In genomic region chr11:45078236-45079074, GRCh38 we compare ENCODE assay signal across 10 cellular contexts.
DNase-seq lines count a peak whose midpoint lies in the region; TF ChIP-seq lines count a peak whose summit lies in the region.
"Had no signal": no experiment of that assay in that cellular context is flagged by ENCODE, and none has a peak within 500 bp of the region (broad histone marks: within the 10 kb centered on the region; RNA-seq: fewer than 3 reads in every experiment).

No MANE protein-coding gene starts in this region.

- H3K27me3 Mint-ChIP-seq in CD8-positive, alpha-beta memory T cell: no peaks in the 10 kb centered on the region
- no peaks in the 10 kb centered on the region for H3K27me3 Mint-ChIP-seq in glutamatergic neuron (ENCODE audit: unreplicated experiment)
- H3K27me3 Mint-ChIP-seq: activated CD4-positive, alpha-beta memory T cell treated with anti-CD3 and anti-CD28 coated beads, Interleukin-2, amount 10 ng/mL, durations not matched to agents 7 days and 5 days had no signal

- H3K27ac ChIP-seq in CD8-positive, alpha-beta memory T cell (ENCODE audit: low read depth, low read length): no peak overlapping the region
- no peak overlapping the region for H3K27ac ChIP-seq in trophoblast cell (ENCODE audit: low read depth, low read length)
- no peak overlapping the region for H3K27ac ChIP-seq in adrenal gland

- intact Hi-C loops in adrenal gland (cut with DNase I): no loop called here

- TF ChIP-seq POLR2A in adrenal gland (IDR thresholded peaks at IDR 0.05): no peak

- no peak overlapping the region for H3K14ac ChIP-seq in trophoblast cell (ENCODE audit: low read length)

- no peaks in the 10 kb centered on the region for H3F3A ChIP-seq in Loucy (ENCODE audit: low read depth)

- H4K8ac ChIP-seq in trophoblast cell (ENCODE audit: low read depth, low read length): no peak overlapping the region

- H3K18ac ChIP-seq in trophoblast cell (ENCODE audit: low read length): no peak overlapping the region

- H3K4me1 Mint-ChIP-seq in CD8-positive, alpha-beta memory T cell: peaks cover 52 to 60% (median 58%) of the 10 kb centered on the region in 3 donors
- peaks cover 18% of the 10 kb centered on the region for H3K4me1 Mint-ChIP-seq in glutamatergic neuron (ENCODE audit: low read depth, unreplicated experiment)

- no peaks in the 10 kb centered on the region for H3K9me2 ChIP-seq in Loucy (replicated peaks; ENCODE audit: low read depth, low read length)

- DNase-seq in CD8-positive, alpha-beta memory T cell: no peak
- peak; percentile 30 for DNase-seq in fibroblast of mammary gland (ENCODE audit: low read depth)
- DNase-seq in trophoblast cell: no peak
- DNase-seq in NCI-H1417 treated with DMSO at 0.1 percent for 48 hours (lab: John Stamatoyannopoulos, UW): no peak
- no peak for DNase-seq in glutamatergic neuron
- no peak for DNase-seq in adrenal gland
- DNase-seq: activated CD4-positive, alpha-beta memory T cell treated with anti-CD3 and anti-CD28 coated beads, Interleukin-2, amount 10 ng/mL, durations not matched to agents 7 days and 5 days; DMS79 treated with DMSO at 0.1 percent for 48 hours; effector CD4-positive, alpha-beta T cell had no signal

- H3K9ac ChIP-seq in Loucy (ENCODE audit: low read depth, low read length, poor library complexity, severe bottlenecking) (no peak overlapping the region), trophoblast cell (ENCODE audit: low read length) (no peak overlapping the region)

- H3K27me3 ChIP-seq in CD8-positive, alpha-beta memory T cell (ENCODE audit: insufficient read depth, low read length, poor library complexity, severe bottlenecking): no peaks in the 10 kb centered on the region
- H3K27me3 ChIP-seq in Loucy (ENCODE audit: insufficient read depth, low read length, poor library complexity, severe bottlenecking) (no peaks in the 10 kb centered on the region), trophoblast cell (ENCODE audit: insufficient read depth, low read length) (no peaks in the 10 kb centered on the region), adrenal gland (no peaks in the 10 kb centered on the region)

- H2AK5ac ChIP-seq in trophoblast cell (ENCODE audit: low read length): no peak overlapping the region

- no peak overlapping the region for H2BK12ac ChIP-seq in trophoblast cell (ENCODE audit: low read length)

- H4K20me1 ChIP-seq in Loucy (ENCODE audit: insufficient read depth, low read length, poor library complexity, severe bottlenecking): no peaks in the 10 kb centered on the region

- H3K9me3 Mint-ChIP-seq in CD8-positive, alpha-beta memory T cell: no peaks in the 10 kb centered on the region
- H3K9me3 Mint-ChIP-seq in glutamatergic neuron (ENCODE audit: unreplicated experiment): peaks cover 3% of the 10 kb centered on the region
- H3K9me3 Mint-ChIP-seq: activated CD4-positive, alpha-beta memory T cell treated with anti-CD3 and anti-CD28 coated beads, Interleukin-2, amount 10 ng/mL, durations not matched to agents 7 days and 5 days had no signal

- peaks cover 2% of the 10 kb centered on the region for H3K79me1 ChIP-seq in trophoblast cell (ENCODE audit: low read length)

- H4K91ac ChIP-seq in trophoblast cell (ENCODE audit: low read depth, low read length): no peak overlapping the region

- peak overlapping the region in 7 of 8 donors; percentile 56 to 96 (median 94) for H3K27ac Mint-ChIP-seq in CD8-positive, alpha-beta memory T cell
- H3K27ac Mint-ChIP-seq in glutamatergic neuron (ENCODE audit: unreplicated experiment): no peak overlapping the region

- H3K9me3 ChIP-seq in CD8-positive, alpha-beta memory T cell (ENCODE audit: low read length): no peaks in the 10 kb centered on the region
- H3K9me3 ChIP-seq in Loucy (ENCODE audit: insufficient read depth, low read depth, low read length): no peaks in the 10 kb centered on the region
- no peaks in the 10 kb centered on the region for H3K9me3 ChIP-seq in trophoblast cell (ENCODE audit: insufficient read depth, low read depth, low read length)
- H3K9me3 ChIP-seq in adrenal gland (replicated peaks in 1 of 3): no peaks in the 10 kb centered on the region

- CTCF ChIA-PET in CD8-positive, alpha-beta memory T cell (lab: Charles Lee): interaction anchor here (2.4 to 4.6 kb wide), 3 partner anchors 11 to 142 kb away, joined by 7 to 37 read pairs (median 25); no protein-coding TSS in a partner anchor

- TF ChIP-seq CTCF in Loucy (conservative IDR thresholded peaks at IDR 0.05; ENCODE audit: low read length) (no peak), fibroblast of mammary gland (conservative IDR thresholded peaks at IDR 0.05; ENCODE audit: control insufficient read depth, insufficient read depth, low read depth, low read length) (no peak), glutamatergic neuron (IDR thresholded peaks at IDR 0.05; ENCODE audit: partially characterized antibody, unreplicated experiment) (no peak), adrenal gland (IDR thresholded peaks at IDR 0.05) (no peak)

- H2AFZ ChIP-seq in Loucy (ENCODE audit: low read length): no peak overlapping the region
- H2AFZ ChIP-seq in trophoblast cell (ENCODE audit: insufficient read depth, low read length, poor library complexity): no peak overlapping the region

- H3K36me3 Mint-ChIP-seq in CD8-positive, alpha-beta memory T cell: peaks cover 0 to 5% (median 0%) of the 10 kb centered on the region in 3 donors
- H3K36me3 Mint-ChIP-seq in glutamatergic neuron (ENCODE audit: unreplicated experiment): peaks cover 13% of the 10 kb centered on the region

- peak overlapping the region in 5 of 7 donors; percentile 20 to 78 (median 73) for H3K4me3 Mint-ChIP-seq in CD8-positive, alpha-beta memory T cell
- no peak overlapping the region for H3K4me3 Mint-ChIP-seq in glutamatergic neuron (ENCODE audit: unreplicated experiment)
- H3K4me3 Mint-ChIP-seq: activated CD4-positive, alpha-beta memory T cell treated with anti-CD3 and anti-CD28 coated beads, Interleukin-2, amount 10 ng/mL, durations not matched to agents 7 days and 5 days had no signal

- WGBS in trophoblast cell (ENCODE audit: extremely low coverage, insufficient coverage, insufficient read length): no CpG with 5 or more reads among the region's 16 CpGs
- 65 to 82% (median 75%) methylated on average over 11 to 16 of the region's 16 CpGs for WGBS in adrenal gland, 4 donors

- H3K4ac ChIP-seq in trophoblast cell (ENCODE audit: low read depth, low read length): no peak overlapping the region

- H3K36me3 ChIP-seq in CD8-positive, alpha-beta memory T cell (ENCODE audit: insufficient read depth, low read length): no peaks in the 10 kb centered on the region
- H3K36me3 ChIP-seq in Loucy (ENCODE audit: insufficient read depth, low read length) (no peaks in the 10 kb centered on the region), trophoblast cell (ENCODE audit: control insufficient read depth in 1 of 2, insufficient read depth in 2 of 2, low read length in 2 of 2) (no peaks in the 10 kb centered on the region), adrenal gland (replicated peaks in 1 of 2) (no peaks in the 10 kb centered on the region)

- H4K12ac ChIP-seq in trophoblast cell (ENCODE audit: low read depth, low read length): no peak overlapping the region

- H3K4me2 ChIP-seq in Loucy (ENCODE audit: low read depth, low read length, poor library complexity, severe bottlenecking): peak overlapping the region; percentile 66
- peak overlapping the region; percentile 0 for H3K4me2 ChIP-seq in trophoblast cell (ENCODE audit: low read length)

- POLR2A ChIA-PET in CD8-positive, alpha-beta memory T cell (lab: Charles Lee): interaction anchor here (0.6 kb wide), 1 partner anchor 32 kb away, joined by 5 read pairs; no protein-coding TSS in a partner anchor

- H3K4me3 ChIP-seq in CD8-positive, alpha-beta memory T cell (ENCODE audit: low read length): no peak overlapping the region
- H3K4me3 ChIP-seq in Loucy (ENCODE audit: low read length, poor library complexity, severe bottlenecking): no peak overlapping the region
- no peak overlapping the region for H3K4me3 ChIP-seq in fibroblast of mammary gland (ENCODE audit: control insufficient read depth, low read depth, low read length)
- H3K4me3 ChIP-seq in trophoblast cell (ENCODE audit: low read depth, low read length): no peak overlapping the region
- H3K4me3 ChIP-seq in adrenal gland: no peak overlapping the region

- H2BK5ac ChIP-seq in trophoblast cell (ENCODE audit: low read depth, low read length, poor library complexity): no peak overlapping the region

- no peak overlapping the region for H3K23ac ChIP-seq in trophoblast cell (ENCODE audit: low read length)

- H3K4me1 ChIP-seq in CD8-positive, alpha-beta memory T cell (ENCODE audit: insufficient read depth, low read length): peaks cover 57% of the 10 kb centered on the region
- H3K4me1 ChIP-seq in Loucy (ENCODE audit: insufficient read depth, low read length, poor library complexity, severe bottlenecking) (peaks cover 58% of the 10 kb centered on the region), trophoblast cell (ENCODE audit: control insufficient read depth in 1 of 2, insufficient read depth in 2 of 2, low read length in 2 of 2) (peaks cover 23 to 25% of the 10 kb centered on the region in 2 experiments), adrenal gland (replicated peaks in 1 of 2) (peaks cover 0 to 4% of the 10 kb centered on the region in 2 donors)

- no peaks in the 10 kb centered on the region for H3K79me2 ChIP-seq in Loucy (ENCODE audit: insufficient read depth, low read length)
- no peaks in the 10 kb centered on the region for H3K79me2 ChIP-seq in trophoblast cell (ENCODE audit: control insufficient read depth, insufficient read depth, low read length, poor library complexity)

- no peak overlapping the region for H2BK120ac ChIP-seq in trophoblast cell (ENCODE audit: insufficient read depth, low read length, poor library complexity)
